1 cellular context compared by ENCODE assay signal in the genomic region with DNA sequence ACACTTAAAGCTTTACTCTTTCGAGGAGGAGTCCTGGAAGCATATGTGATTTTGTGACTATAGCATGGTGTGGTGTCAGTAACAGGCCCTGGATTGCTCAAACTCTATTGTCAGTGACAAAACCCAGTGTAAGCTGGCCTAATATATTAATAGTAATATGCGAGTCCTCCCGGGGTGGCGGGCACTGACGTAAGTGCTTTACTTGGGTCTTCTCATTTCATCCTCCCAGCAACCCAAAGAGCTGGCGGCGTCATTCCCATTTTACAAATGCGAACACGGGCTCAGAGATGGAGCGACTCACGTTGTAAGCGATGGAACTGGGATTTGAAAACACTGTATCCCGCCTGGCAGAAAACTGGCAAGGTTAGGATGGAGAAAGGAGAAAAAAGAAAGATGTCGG.
A peak's percentile ranks its signal among the peaks of the same experiment; 100 is the strongest.
TF ChIP-seq lines count a peak whose summit lies in the region.

No MANE protein-coding gene starts in this region.

TF ChIP-seq in GM12878, 131 proteins besides CTCF, POLR2A, EP300 and RAD21:
- no peak for TF ChIP-seq ZNF687 (IDR thresholded peaks at IDR 0.05)
- TF ChIP-seq IKZF1 (conservative IDR thresholded peaks at IDR 0.05) = no peak
- TF ChIP-seq, protein P1, sequence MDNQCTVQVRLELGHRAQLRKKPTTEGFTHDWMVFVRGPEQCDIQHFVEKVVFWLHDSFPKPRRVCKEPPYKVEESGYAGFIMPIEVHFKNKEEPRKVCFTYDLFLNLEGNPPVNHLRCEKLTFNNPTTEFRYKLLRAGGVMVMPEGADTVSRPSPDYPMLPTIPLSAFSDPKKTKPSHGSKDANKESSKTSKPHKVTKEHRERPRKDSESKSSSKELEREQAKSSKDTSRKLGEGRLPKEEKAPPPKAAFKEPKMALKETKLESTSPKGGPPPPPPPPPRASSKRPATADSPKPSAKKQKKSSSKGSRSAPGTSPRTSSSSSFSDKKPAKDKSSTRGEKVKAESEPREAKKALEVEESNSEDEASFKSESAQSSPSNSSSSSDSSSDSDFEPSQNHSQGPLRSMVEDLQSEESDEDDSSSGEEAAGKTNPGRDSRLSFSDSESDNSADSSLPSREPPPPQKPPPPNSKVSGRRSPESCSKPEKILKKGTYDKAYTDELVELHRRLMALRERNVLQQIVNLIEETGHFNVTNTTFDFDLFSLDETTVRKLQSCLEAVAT (IDR thresholded peaks at IDR 0.05) = peak; percentile 71; the same call in 1 of the 2 replicates
- TF ChIP-seq, protein P2, sequence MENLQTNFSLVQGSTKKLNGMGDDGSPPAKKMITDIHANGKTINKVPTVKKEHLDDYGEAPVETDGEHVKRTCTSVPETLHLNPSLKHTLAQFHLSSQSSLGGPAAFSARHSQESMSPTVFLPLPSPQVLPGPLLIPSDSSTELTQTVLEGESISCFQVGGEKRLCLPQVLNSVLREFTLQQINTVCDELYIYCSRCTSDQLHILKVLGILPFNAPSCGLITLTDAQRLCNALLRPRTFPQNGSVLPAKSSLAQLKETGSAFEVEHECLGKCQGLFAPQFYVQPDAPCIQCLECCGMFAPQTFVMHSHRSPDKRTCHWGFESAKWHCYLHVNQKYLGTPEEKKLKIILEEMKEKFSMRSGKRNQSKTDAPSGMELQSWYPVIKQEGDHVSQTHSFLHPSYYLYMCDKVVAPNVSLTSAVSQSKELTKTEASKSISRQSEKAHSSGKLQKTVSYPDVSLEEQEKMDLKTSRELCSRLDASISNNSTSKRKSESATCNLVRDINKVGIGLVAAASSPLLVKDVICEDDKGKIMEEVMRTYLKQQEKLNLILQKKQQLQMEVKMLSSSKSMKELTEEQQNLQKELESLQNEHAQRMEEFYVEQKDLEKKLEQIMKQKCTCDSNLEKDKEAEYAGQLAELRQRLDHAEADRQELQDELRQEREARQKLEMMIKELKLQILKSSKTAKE (IDR thresholded peaks at IDR 0.05; ENCODE audit: low read depth, poor library complexity, severe bottlenecking) = no peak
- no peak for TF ChIP-seq SMAD5 (IDR thresholded peaks at IDR 0.05; ENCODE audit: low read depth)
- TF ChIP-seq PKNOX1 (IDR thresholded peaks at IDR 0.05) = no peak
- no peak for TF ChIP-seq SRF (IDR thresholded peaks at IDR 0.05; ENCODE audit: low read depth in 2 of 2, low read length in 2 of 2)
- TF ChIP-seq TCF12 (IDR thresholded peaks at IDR 0.05; ENCODE audit: low read depth, low read length) = no peak
- 0 out of 2 replicates have a peak, but pooled peaks have one; percentile 13 for TF ChIP-seq HDGF (IDR thresholded peaks at IDR 0.05)
- TF ChIP-seq LARP7 (IDR thresholded peaks at IDR 0.05) = no peak
